In genomic region chr6:41347349-41348050, GRCh38 we compare ENCODE assay signal across 23 cellular contexts. TPM values are rescaled to one million over a fixed set of nuclear protein-coding genes. Genes with fewer than 3 reads are reported as not detected.
"Had no signal": no experiment of that assay in that cellular context is flagged by ENCODE, and none has a peak within 500 bp of the region (broad histone marks: within the 10 kb centered on the region; RNA-seq: fewer than 3 reads in every experiment).

No MANE protein-coding gene starts in this region.

- H3K4me1 ChIP-seq: thyroid gland had no signal

- ATAC-seq: activated T-helper 17 cell treated with anti-CD3 and anti-CD28 coated beads, Interleukin-2, amount 50 U/mL, for 72 hours; stimulated activated naive B cell treated with anti-CD40 and anti-IgM and Interleukin-4, amounts not matched to agents 10 μg/mL and 1 μg/mL and 100 μg/mL, for 72 hours had no signal

- H3K27me3 ChIP-seq: thyroid gland had no signal

- H3K36me3 Mint-ChIP-seq: mesothelial cell of epicardium had no signal

- H3K4me3 ChIP-seq: hepatocyte, thyroid gland had no signal

- H3K4me3 Mint-ChIP-seq: activated B cell treated with CpG ODN at 0.5 μM for 24 hours; activated T-helper 17 cell treated with anti-CD3 and anti-CD28 coated beads, Interleukin-2, amount 50 U/mL, for 72 hours; dendritic cell treated with granulocyte-macrophage colony-stimulating factor and Interleukin-4, amounts not matched to agents 40 ng/mL and 50 ng/mL, for 4 days; mesothelial cell of epicardium; neural crest cell; stimulated activated naive B cell treated with anti-CD40 and anti-IgM and Interleukin-4, amounts not matched to agents 10 μg/mL and 1 μg/mL and 100 μg/mL, for 72 hours had no signal

- H3K9me3 ChIP-seq: thyroid gland had no signal

- H3K36me3 ChIP-seq: brain microvascular endothelial cell, thyroid gland had no signal

- H3K9me3 Mint-ChIP-seq: activated T-helper 17 cell treated with anti-CD3 and anti-CD28 coated beads, Interleukin-2, amount 50 U/mL, for 72 hours had no signal

- H3K27ac ChIP-seq: brain microvascular endothelial cell, hepatocyte, thyroid gland had no signal

- H3K27ac Mint-ChIP-seq: activated B cell treated with CpG ODN at 0.5 μM for 24 hours; activated T-helper 17 cell treated with anti-CD3 and anti-CD28 coated beads, Interleukin-2, amount 50 U/mL, for 72 hours; dendritic cell treated with granulocyte-macrophage colony-stimulating factor and Interleukin-4, amounts not matched to agents 40 ng/mL and 50 ng/mL, for 4 days; mesothelial cell of epicardium; stimulated activated naive B cell treated with anti-CD40 and anti-IgM and Interleukin-4, amounts not matched to agents 10 μg/mL and 1 μg/mL and 100 μg/mL, for 72 hours had no signal

- DNase-seq: activated B cell treated with CpG ODN at 0.5 μM for 24 hours; activated CD4-positive, alpha-beta T cell treated with anti-CD3 and anti-CD28 coated beads, Interleukin-2, amount 50 U/mL, for 1 hour; activated naive CD4-positive, alpha-beta T cell treated with Interleukin-2 at 50 U/mL for 16 hours; anterior cingulate cortex; brain microvascular endothelial cell; cerebellar nuclear complex; effector memory CD4-positive, alpha-beta T cell; SHP77 treated with DMSO at 0.1 percent for 48 hours; stimulated activated CD4-positive, alpha-beta T cell treated with anti-CD3 and anti-CD28 coated beads, Interleukin-2, amount 100 ng/mL, for 48 hours; stimulated activated naive B cell treated with anti-CD40 and anti-IgM and Interleukin-4, amounts not matched to agents 10 μg/mL and 1 μg/mL and 100 μg/mL, for 72 hours; thyroid gland had no signal

RNA-seq across cellular contexts. Expression of gene NCR2, which starts 12.1 kb away (rescaled TPM):
- total RNA-seq: activated B cell treated with CpG ODN at 0.5 μM for 24 hours; activated CD8-positive, alpha-beta memory T cell treated with anti-CD3 and anti-CD28 coated beads for 36 hours; activated T-helper 17 cell treated with anti-CD3 and anti-CD28 coated beads, Interleukin-2, amount 50 U/mL, for 72 hours; epithelial cell of proximal tubule; glomerular endothelial cell; hepatocyte; kidney epithelial cell; liver; mesothelial cell of epicardium; neural crest cell; renal cortical epithelial cell; T-helper 2 cell treated with Interferon-gamma antibody and Interleukin-4, amounts not matched to agents 100 ng/mL and 5 ng/mL, for 36 hours; thyroid gland had no signal
